Comparison of ENCODE assay signal across 15 cellular contexts in genomic region chr6:111596784-111597183, GRCh38. TPM values are rescaled to one million over a fixed set of nuclear protein-coding genes. Genes with fewer than 3 reads are reported as not detected.
DNase-seq lines count a peak whose midpoint lies in the region; ATAC-seq, FAIRE-seq and TF ChIP-seq lines count a peak whose summit lies in the region.
"Had no signal": no experiment of that assay in that cellular context is flagged by ENCODE, and none has a peak within 500 bp of the region (broad histone marks: within the 10 kb centered on the region; RNA-seq: fewer than 3 reads in every experiment).

No MANE protein-coding gene starts in this region.

- intact Hi-C loops in HepG2 (cut with micrococcal nuclease; ENCODE audit: unreplicated experiment) = no loop called here
- intact Hi-C loops in right lobe of liver (cut with DNase I) = no loop called here
- intact Hi-C loops in adrenal gland (cut with DNase I) = no loop called here
- intact Hi-C loops in transverse colon (cut with DNase I; ENCODE audit: low total_unique reads) = no loop called here

- TF ChIP-seq EP300 in HepG2 (IDR thresholded peaks at IDR 0.05; ENCODE audit: low read depth in 2 of 2, low read length in 2 of 2) = no peak
- no peak for TF ChIP-seq EP300 in HepG2 (CRISPR knock-in tag; IDR thresholded peaks at IDR 0.05; ENCODE audit: borderline replicate concordance)
- TF ChIP-seq EP300 in transverse colon (IDR thresholded peaks at IDR 0.05; ENCODE audit: low read depth) = no peak

- H3K4me2 ChIP-seq in HepG2 (ENCODE audit: low read depth, low read length) = no peak overlapping the region

- no peaks in the 10 kb centered on the region for H4K20me1 ChIP-seq in HepG2 (ENCODE audit: insufficient read depth, low read length)

- no peak for FAIRE-seq in HepG2 (lab: Jason Lieb, UNC)
- no peak for FAIRE-seq in RCC 7860 (lab: Jason Lieb, UNC)
- FAIRE-seq: D721Med, G401.6, GM12891 had no signal

- TF ChIP-seq POLR2A in HepG2 (IDR thresholded peaks at IDR 0.05; ENCODE audit: insufficient read depth in 1 of 2, low read depth in 2 of 2, low read length in 2 of 2) (no peak), right lobe of liver (IDR thresholded peaks at IDR 0.05) (no peak), adrenal gland (IDR thresholded peaks at IDR 0.05) (no peak), transverse colon (IDR thresholded peaks at IDR 0.05) (no peak)

- TF ChIP-seq CTCF in HepG2 (CRISPR knock-in tag; IDR thresholded peaks at IDR 0.05) = no peak
- no peak for TF ChIP-seq CTCF in right lobe of liver (IDR thresholded peaks at IDR 0.05)
- no peak for TF ChIP-seq CTCF in adrenal gland (IDR thresholded peaks at IDR 0.05)
- no peak for TF ChIP-seq CTCF in transverse colon (IDR thresholded peaks at IDR 0.05)

- H3K27ac ChIP-seq in HepG2 (ENCODE audit: extremely low read length, insufficient read depth, low read length) (peak overlapping the region; percentile 53), right lobe of liver (no peak overlapping the region), adrenal gland (peak overlapping the region in 3 of 5 donors; percentile 24 to 52 (median 35)), transverse colon (peak overlapping the region; percentile 87 to 98 (median 95))
- H3K27ac ChIP-seq: C4-2B, GM23248 had no signal

- H3K79me2 ChIP-seq in HepG2 (ENCODE audit: insufficient read depth, low read length) = no peaks in the 10 kb centered on the region

- DNase-seq in HepG2 (ENCODE audit: low spot score) = no peak
- no peak for DNase-seq in right lobe of liver
- no peak for DNase-seq in adrenal gland
- DNase-seq in transverse colon = no peak
- DNase-seq in NCI-H1092 (lab: John Stamatoyannopoulos, UW) = no peak
- DNase-seq in RCC 7860 (ENCODE audit: low spot score) = no peak
- DNase-seq: Caco-2; CD4-positive, alpha-beta T cell; GM23248 had no signal

- H3K27me3 ChIP-seq in HepG2 (ENCODE audit: control insufficient read depth in 1 of 2, insufficient read depth in 2 of 2, low read length in 2 of 2) = no peaks in the 10 kb centered on the region
- H3K27me3 ChIP-seq in right lobe of liver = no peaks in the 10 kb centered on the region
- H3K27me3 ChIP-seq in adrenal gland = no peaks in the 10 kb centered on the region
- H3K27me3 ChIP-seq in transverse colon = no peaks in the 10 kb centered on the region

- WGBS in HepG2 (ENCODE audit: low lambda C conversion rate) = 93% methylated on average over 3 of the region's 3 CpGs
- 100% methylated on average over 2 of the region's 3 CpGs for WGBS in right lobe of liver (ENCODE audit: insufficient coverage, low coverage, low lambda C conversion rate, missing lambda C conversion rate)
- WGBS in adrenal gland, 4 donors = 97 to 99% (median 98%) methylated on average over 3 of the region's 3 CpGs
- 86% methylated on average over 3 of the region's 3 CpGs; no CpG with 5 or more reads in 1 of the 2 donors for WGBS in transverse colon (ENCODE audit: low coverage in 1 of 2), 2 donors

- TF ChIP-seq RAD21 in HepG2 (CRISPR knock-in tag; IDR thresholded peaks at IDR 0.05) = no peak

- H3K4me1 ChIP-seq in HepG2 (ENCODE audit: insufficient read depth, low read length) (peaks cover 61% of the 10 kb centered on the region), right lobe of liver (peaks cover 0 to 34% (median 13%) of the 10 kb centered on the region in 4 donors), adrenal gland (replicated peaks in 1 of 2) (peaks cover 13 to 63% of the 10 kb centered on the region in 2 donors), transverse colon (peaks cover 35 to 69% (median 50%) of the 10 kb centered on the region in 4 donors)

- in situ Hi-C loops in HepG2 (cut with HindIII; ENCODE audit: extremely low pct_ligation_motif_present, low pct_unique_long_range_greater_than_20kb) (no loop called here), transverse colon (cut with MboI; ENCODE audit: low pct_ligation_motif_present in 1 of 4, low pct_unique_long_range_greater_than_20kb in 1 of 4, low sequenced_read_pairs in 3 of 4) (loop anchor here in 1 of 4 donors (25.0 kb wide), 1 partner anchor 109 kb away; the partner anchor contains the start of gene REV3L)

- H3K36me3 ChIP-seq in HepG2 (replicated peaks in 1 of 2; ENCODE audit: control insufficient read depth in 1 of 2, insufficient read depth in 2 of 2, low read length in 2 of 2) (no peaks in the 10 kb centered on the region), right lobe of liver (no peaks in the 10 kb centered on the region), adrenal gland (replicated peaks in 1 of 2) (no peaks in the 10 kb centered on the region), transverse colon (peaks cover 0 to 7% (median 0%) of the 10 kb centered on the region in 4 donors)

- CTCF ChIA-PET in HepG2 (lab: Yijun Ruan, JAX; ENCODE audit: low intra/inter-chr PET ratio, low total read pairs) = no interaction called here

- H2AFZ ChIP-seq in HepG2 (ENCODE audit: low read length) = no peak overlapping the region
- H2AFZ ChIP-seq: GM23248 had no signal

- POLR2A ChIA-PET in HepG2 (lab: Yijun Ruan, JAX) = interaction anchor here (2.7 kb wide), 1 partner anchor 9 kb away, joined by 7 read pairs; the partner anchor contains the start of gene TRAF3IP2

- no peak overlapping the region for H3K4me3 ChIP-seq in HepG2 (replicated peaks in 1 of 3; ENCODE audit: insufficient read depth in 1 of 3, low read depth in 2 of 3, low read length in 3 of 3)
- no peak overlapping the region for H3K4me3 ChIP-seq in right lobe of liver
- no peak overlapping the region for H3K4me3 ChIP-seq in adrenal gland
- no peak overlapping the region for H3K4me3 ChIP-seq in transverse colon
- H3K4me3 ChIP-seq: GM23248, HAP-1 had no signal

- no TSS peak for BruUV-seq in HepG2 (replicated peaks; lab: Mats Ljungman, UMichigan)

- ATAC-seq in HepG2 (no peak), right lobe of liver (no peak), HG02678 (IDR thresholded peaks at IDR 0.05; ENCODE audit: unreplicated experiment) (no peak)

- H3K9me3 ChIP-seq in HepG2 (ENCODE audit: low read length) = no peaks in the 10 kb centered on the region
- no peaks in the 10 kb centered on the region for H3K9me3 ChIP-seq in right lobe of liver
- H3K9me3 ChIP-seq in adrenal gland (replicated peaks in 1 of 3) = no peaks in the 10 kb centered on the region
- H3K9me3 ChIP-seq in transverse colon = no peaks in the 10 kb centered on the region
- H3K9me3 ChIP-seq: Caco-2, HAP-1 had no signal

- H3K9ac ChIP-seq in HepG2 (ENCODE audit: insufficient read depth, low read depth, low read length) = no peak overlapping the region
- H3K9ac ChIP-seq: GM23248 had no signal

TF ChIP-seq in HepG2, 621 proteins besides CTCF, POLR2A, EP300 and RAD21:
- TF ChIP-seq ZKSCAN1 (IDR thresholded peaks at IDR 0.05; ENCODE audit: low read length) (peak; percentile 83), CBX1 (IDR thresholded peaks at IDR 0.05; ENCODE audit: low read depth) (no peak)
TF ChIP-seq in HepG2: peak in this region for 1.

RNA-seq across cellular contexts. Expression of gene TRAF3IP2, which starts 8.9 kb away (rescaled TPM):
- total RNA-seq in HepG2 (2016; rRNA removed; fragmentation: Illumina TruSeq; extraction: Trizol) (7.2 and 8.1 TPM in 2 replicates), right lobe of liver (10 to 100 TPM in 2 of 6 experiments, 1 to 10 TPM in 4; 5.0 to 21.9 (median 8.6) TPM), adrenal gland (10 to 100 TPM; 35.7 to 53.7 (median 46.2) TPM), transverse colon (10 to 100 TPM; 33.0 to 57.8 (median 54.5) TPM)
- 3.0 and 3.4 TPM in 2 replicates for total RNA-seq in HepG2 (2016; cell fraction: cytosol; rRNA removed; fragmentation: Illumina TruSeq; extraction: Trizol; ENCODE audit: low read depth)
- total RNA-seq in HepG2 (2016; cell fraction: insoluble cytoplasmic fraction; rRNA removed; fragmentation: Illumina TruSeq; extraction: Trizol) = 6.7 and 7.7 TPM in 2 replicates
- total RNA-seq in HepG2 (2016; cell fraction: membrane; rRNA removed; fragmentation: Illumina TruSeq; extraction: Trizol) = 8.2 and 8.7 TPM in 2 replicates
- 4.9 and 7.7 TPM in 2 replicates for total RNA-seq in HepG2 (2016; cell fraction: nucleus; rRNA removed; fragmentation: Illumina TruSeq; extraction: Trizol)
- polyA plus RNA-seq in HepG2 (2011; rRNA removed) (6.7 and 9.0 TPM in 2 replicates), adrenal gland (10 to 100 TPM; 32.9 to 70.8 (median 56.9) TPM)
- polyA plus RNA-seq in HepG2 (2011; cell fraction: cytosol; rRNA removed) = 6.2 and 8.5 TPM in 2 replicates
- polyA plus RNA-seq in HepG2 (2011; cell fraction: nucleus; rRNA removed) = 3.9 and 4.2 TPM in 2 replicates
- polyA plus RNA-seq in HepG2 (2012) = 7.5 and 14.6 TPM in 2 replicates
- 2.9 and 3.1 TPM in 2 replicates for polyA plus RNA-seq in HepG2 (2016; cell fraction: cytosol; fragmentation: Illumina TruSeq; extraction: Trizol; ENCODE audit: low read depth)
- 7.0 and 10.0 TPM in 2 replicates for polyA plus RNA-seq in HepG2 (2016; cell fraction: insoluble cytoplasmic fraction; fragmentation: Illumina TruSeq; extraction: Trizol; ENCODE audit: low read depth)
- polyA plus RNA-seq in HepG2 (2016; cell fraction: membrane; fragmentation: Illumina TruSeq; extraction: Trizol; ENCODE audit: low read depth) = 5.9 and 7.5 TPM in 2 replicates
- polyA plus RNA-seq in HepG2 (2016; cell fraction: nucleus; fragmentation: Illumina TruSeq; extraction: Trizol; ENCODE audit: insufficient read depth, low read depth) = 4.2 and 6.1 TPM in 2 replicates
- polyA minus RNA-seq in HepG2 (2011; rRNA and poly(A)+ RNA removed; ENCODE audit: low replicate concordance) = 22.7 and 33.3 TPM in 2 replicates
- polyA minus RNA-seq in HepG2 (2011; cell fraction: cytosol; rRNA and poly(A)+ RNA removed) = 5.7 and 6.9 TPM in 2 replicates
- 5.8 TPM in 2 replicates for polyA minus RNA-seq in HepG2 (2011; cell fraction: nucleus; rRNA and poly(A)+ RNA removed)

Comparison
In these comparisons a context has a peak if more than half of its experiments do, and no peak if none do; other contexts are left out.
1. H3K27ac ChIP-seq: peak in HepG2 (single experiment), adrenal gland (3 of 5) and transverse colon (4 of 4); none in right lobe of liver (0 of 3).